In the genomic region with DNA sequence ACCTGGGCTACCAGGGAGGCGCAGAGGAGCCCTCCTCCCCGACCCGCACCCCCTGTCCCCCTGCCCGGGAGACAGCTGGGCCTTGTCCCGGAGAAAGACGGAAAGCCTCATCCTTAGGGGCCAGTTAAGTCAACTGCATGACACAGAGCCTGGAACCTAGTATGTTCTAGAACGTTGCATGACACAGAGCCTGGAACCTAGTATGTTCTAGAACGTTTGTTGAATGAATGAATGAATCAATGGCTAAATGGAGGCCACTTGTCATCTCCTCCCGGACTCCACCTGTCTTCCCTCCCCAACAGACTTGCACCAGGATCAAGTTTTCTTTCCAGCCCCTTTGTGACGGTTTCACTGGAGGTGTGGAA, we compare ENCODE assay signal across 9 cellular contexts. TPM values are rescaled to one million over a fixed set of nuclear protein-coding genes. Genes with fewer than 3 reads are reported as not detected.
A peak's percentile ranks its signal among the peaks of the same experiment; 100 is the strongest.
DNase-seq lines count a peak whose midpoint lies in the region; ATAC-seq and TF ChIP-seq lines count a peak whose summit lies in the region.
"Had no signal": no experiment of that assay in that cellular context is flagged by ENCODE, and none has a peak within 500 bp of the region (broad histone marks: within the 10 kb centered on the region; RNA-seq: fewer than 3 reads in every experiment).

No MANE protein-coding gene starts in this region.

- no TSS peak for BruUV-seq in Calu3 (replicated peaks; lab: Mats Ljungman, UMichigan)

- H3K36me3 Mint-ChIP-seq in Calu3 (ENCODE audit: insufficient read depth, unreplicated experiment) (no peaks in the 10 kb centered on the region), CD14-positive monocyte (peaks cover 3 to 5% of the 10 kb centered on the region in 2 donors)
- H3K36me3 Mint-ChIP-seq in activated naive CD8-positive, alpha-beta T cell treated with anti-CD3 and anti-CD28 coated beads, Interleukin-2, amount 50 U/mL, for 24 hours (ENCODE audit: low read depth), result no peaks in the 10 kb centered on the region
- H3K36me3 Mint-ChIP-seq: activated CD8-positive, alpha-beta memory T cell treated with anti-CD3 and anti-CD28 coated beads, Interleukin-2, amount 10 ng/mL, durations not matched to agents 7 days and 5 days had no signal

- intact Hi-C loops in Calu3 (cut with micrococcal nuclease; ENCODE audit: unreplicated experiment), result loop anchor here (10.0 kb wide), 1 partner anchor 140 kb away; no protein-coding TSS in a partner anchor
- intact Hi-C loops in CD14-positive monocyte (cut with micrococcal nuclease), result no loop called here

- H3K27ac Mint-ChIP-seq in Calu3 (ENCODE audit: unreplicated experiment) (peak overlapping the region; percentile 43), CD14-positive monocyte (no peak overlapping the region)
- H3K27ac Mint-ChIP-seq in activated naive CD8-positive, alpha-beta T cell treated with anti-CD3 and anti-CD28 coated beads, Interleukin-2, amount 50 U/mL, for 24 hours, result no peak overlapping the region
- H3K27ac Mint-ChIP-seq: activated CD8-positive, alpha-beta memory T cell treated with anti-CD3 and anti-CD28 coated beads, Interleukin-2, amount 10 ng/mL, durations not matched to agents 7 days and 5 days had no signal

- H3K9me3 Mint-ChIP-seq in Calu3 (ENCODE audit: low read depth, unreplicated experiment), result no peaks in the 10 kb centered on the region
- H3K9me3 Mint-ChIP-seq in activated naive CD8-positive, alpha-beta T cell treated with anti-CD3 and anti-CD28 coated beads, Interleukin-2, amount 50 U/mL, for 24 hours, result no peaks in the 10 kb centered on the region
- H3K9me3 Mint-ChIP-seq in CD14-positive monocyte, result peaks cover 0 to 6% (median 2%) of the 10 kb centered on the region in 7 donors

- CTCF ChIA-PET in Calu3 (lab: Charles Lee), result no interaction called here
- CTCF ChIA-PET in GM10248 (lab: Yijun Ruan, JAX), result interaction anchor here (0.8 kb wide), 1 partner anchor 9 kb away, joined by 3 read pairs; no protein-coding TSS in a partner anchor

- no peaks in the 10 kb centered on the region for H3K36me3 ChIP-seq in iPS-15b (ENCODE audit: control insufficient read depth, insufficient read depth, low read length)

- no peaks in the 10 kb centered on the region for H3K9me3 ChIP-seq in iPS-15b (ENCODE audit: control insufficient read depth, insufficient read depth, low read length)

- H3K4me1 Mint-ChIP-seq in Calu3 (ENCODE audit: low read depth, unreplicated experiment) (peaks cover 20% of the 10 kb centered on the region), CD14-positive monocyte (peaks cover 11% of the 10 kb centered on the region)
- peaks cover 3% of the 10 kb centered on the region for H3K4me1 Mint-ChIP-seq in activated naive CD8-positive, alpha-beta T cell treated with anti-CD3 and anti-CD28 coated beads, Interleukin-2, amount 50 U/mL, for 24 hours
- H3K4me1 Mint-ChIP-seq: activated CD8-positive, alpha-beta memory T cell treated with anti-CD3 and anti-CD28 coated beads, Interleukin-2, amount 10 ng/mL, durations not matched to agents 7 days and 5 days had no signal

- H3K9ac ChIP-seq in iPS-15b (ENCODE audit: low read depth, low read length), result no peak overlapping the region

- no peak for ATAC-seq in activated naive CD8-positive, alpha-beta T cell treated with anti-CD3 and anti-CD28 coated beads, Interleukin-2, amount 50 U/mL, for 24 hours
- ATAC-seq in GM19395 (IDR thresholded peaks at IDR 0.05; ENCODE audit: unreplicated experiment), result no peak

- POLR2A ChIA-PET in GM10248 (lab: Yijun Ruan, JAX), result no interaction called here

- H3K4me3 ChIP-seq in iPS-15b (ENCODE audit: low read depth, low read length) (peak overlapping the region; percentile 19), retinal pigment epithelial cell (ENCODE audit: low read length) (peak overlapping the region; percentile 61)

- TF ChIP-seq CTCF in Calu3 (IDR thresholded peaks at IDR 0.05; ENCODE audit: unreplicated experiment) (no peak), retinal pigment epithelial cell (conservative IDR thresholded peaks at IDR 0.05; ENCODE audit: low read depth, low read length) (no peak), GM10248 (IDR thresholded peaks at IDR 0.05; ENCODE audit: control extremely low read depth, extremely low read depth, low read depth, missing control alignments) (no peak), CD14-positive monocyte (IDR thresholded peaks at IDR 0.05) (no peak)

- peaks cover 9% of the 10 kb centered on the region for H3K4me1 ChIP-seq in iPS-15b (ENCODE audit: control insufficient read depth, insufficient read depth, low read length)

- peaks cover 3% of the 10 kb centered on the region for H3K27me3 ChIP-seq in iPS-15b (ENCODE audit: control insufficient read depth, insufficient read depth, low read length)

- DNase-seq in Calu3 (no peak), retinal pigment epithelial cell (ENCODE audit: low read depth) (no peak), GM10248 (ENCODE audit: extremely low spot score) (no peak), CD14-positive monocyte (ENCODE audit: low spot score) (no peak)
- DNase-seq in activated naive CD8-positive, alpha-beta T cell treated with anti-CD3 and anti-CD28 coated beads, Interleukin-2, amount 50 U/mL, for 24 hours, result no peak
- no peak for DNase-seq in stimulated activated CD4-positive, alpha-beta T cell treated with anti-CD3 and anti-CD28 coated beads, Interleukin-4, amount 100 ng/mL, for 1 hour
- DNase-seq: activated CD8-positive, alpha-beta memory T cell treated with anti-CD3 and anti-CD28 coated beads, Interleukin-2, amount 10 ng/mL, durations not matched to agents 7 days and 5 days had no signal

- H3K4me3 Mint-ChIP-seq in Calu3 (ENCODE audit: low read depth, unreplicated experiment) (peak overlapping the region; percentile 20), CD14-positive monocyte (peak overlapping the region in 1 of 2 donors; percentile 73)
- H3K4me3 Mint-ChIP-seq in activated naive CD8-positive, alpha-beta T cell treated with anti-CD3 and anti-CD28 coated beads, Interleukin-2, amount 50 U/mL, for 24 hours, result peak overlapping the region; percentile 37
- H3K4me3 Mint-ChIP-seq: activated CD8-positive, alpha-beta memory T cell treated with anti-CD3 and anti-CD28 coated beads, Interleukin-2, amount 10 ng/mL, durations not matched to agents 7 days and 5 days had no signal

- H3K27me3 Mint-ChIP-seq in Calu3 (ENCODE audit: unreplicated experiment) (peaks cover 12% of the 10 kb centered on the region), CD14-positive monocyte (ENCODE audit: low read depth in 3 of 3) (peaks cover 21 to 46% (median 34%) of the 10 kb centered on the region in 3 donors)
- H3K27me3 Mint-ChIP-seq in activated naive CD8-positive, alpha-beta T cell treated with anti-CD3 and anti-CD28 coated beads, Interleukin-2, amount 50 U/mL, for 24 hours, result peaks cover 25% of the 10 kb centered on the region

RNA-seq across cellular contexts. Expression of a gene that starts 0.7 kb away (rescaled TPM):
- not detected in 2 replicates for total RNA-seq in Calu3 (2022)
- not detected for polyA plus RNA-seq in CD14-positive monocyte
- total RNA-seq: activated CD8-positive, alpha-beta memory T cell treated with anti-CD3 and anti-CD28 coated beads, Interleukin-2, amount 10 ng/mL, durations not matched to agents 7 days and 5 days had no signal
